In genomic region chr11:492416-493226, GRCh38 we compare ENCODE assay signal across 18 cellular contexts. TPM values are rescaled to one million over a fixed set of nuclear protein-coding genes. Genes with fewer than 3 reads are reported as not detected.
DNase-seq lines count a peak whose midpoint lies in the region; TF ChIP-seq lines count a peak whose summit lies in the region.
"Had no signal": no experiment of that assay in that cellular context is flagged by ENCODE, and none has a peak within 500 bp of the region (broad histone marks: within the 10 kb centered on the region; RNA-seq: fewer than 3 reads in every experiment).

No MANE protein-coding gene starts in this region.

- H3K4me3 Mint-ChIP-seq in nephron progenitor cell (no peak overlapping the region), endodermal cell (no peak overlapping the region)
- H3K4me3 Mint-ChIP-seq: activated CD4-positive, alpha-beta T cell treated with anti-CD3 and anti-CD28 coated beads for 36 hours; natural killer cell treated with Interleukin-12 subunit alpha and Interleukin-12 subunit beta and Interleukin-15 and Interleukin-18, amount 100 ng/mL, for 72 hours had no signal

- TF ChIP-seq CTCF in HEK293 (tag by site-specific recombination; IDR thresholded peaks at IDR 0.05) (no peak), WERI-Rb-1 (IDR thresholded peaks at IDR 0.05; ENCODE audit: low read depth, low read length) (no peak), nephron progenitor cell (IDR thresholded peaks at IDR 0.05) (no peak), endodermal cell (conservative IDR thresholded peaks at IDR 0.05) (no peak)

- peaks cover 0 to 79% of the 10 kb centered on the region in 2 experiments; a peak in 1 of 3 replicates for H3K36me3 ChIP-seq in HEK293 (ENCODE audit: control insufficient read depth in 2 of 2, insufficient read depth in 1 of 2, low read length in 2 of 2)
- peaks cover 58% of the 10 kb centered on the region for H3K36me3 ChIP-seq in WERI-Rb-1
- peaks cover 19% of the 10 kb centered on the region for H3K36me3 ChIP-seq in endodermal cell (ENCODE audit: control insufficient read depth, insufficient read depth, low read length)
- H3K36me3 ChIP-seq in GM23248 (ENCODE audit: low read depth): peaks cover 15% of the 10 kb centered on the region; the same call in 1 of the 2 replicates

- H3K27me3 Mint-ChIP-seq in nephron progenitor cell (ENCODE audit: low read depth, poor library complexity) (peaks cover 2% of the 10 kb centered on the region), endodermal cell (ENCODE audit: insufficient read depth) (no peaks in the 10 kb centered on the region)
- H3K27me3 Mint-ChIP-seq: activated CD4-positive, alpha-beta T cell treated with anti-CD3 and anti-CD28 coated beads for 36 hours; natural killer cell treated with Interleukin-12 subunit alpha and Interleukin-12 subunit beta and Interleukin-15 and Interleukin-18, amount 100 ng/mL, for 72 hours had no signal

- H3F3A ChIP-seq in GM23248 (ENCODE audit: insufficient read depth): peaks cover 21% of the 10 kb centered on the region

- no peak overlapping the region for H2AFZ ChIP-seq in GM23248

- H3K4me2 ChIP-seq in GM23248 (ENCODE audit: unreplicated experiment): no peak overlapping the region

- H3K9ac ChIP-seq in endodermal cell (ENCODE audit: extremely low read depth, low read length, poor library complexity, severe bottlenecking) (no peak overlapping the region), GM23248 (no peak overlapping the region)

- H3K36me3 Mint-ChIP-seq in nephron progenitor cell (ENCODE audit: low read depth): peaks cover 41% of the 10 kb centered on the region
- H3K36me3 Mint-ChIP-seq in endodermal cell (ENCODE audit: low read depth): peaks cover 33% of the 10 kb centered on the region

- H3K9me3 Mint-ChIP-seq in nephron progenitor cell (peaks cover 13% of the 10 kb centered on the region), endodermal cell (peaks cover 8% of the 10 kb centered on the region)
- H3K9me3 Mint-ChIP-seq: natural killer cell treated with Interleukin-12 subunit alpha and Interleukin-12 subunit beta and Interleukin-15 and Interleukin-18, amount 100 ng/mL, for 72 hours had no signal

- H3K27ac Mint-ChIP-seq in nephron progenitor cell: peak overlapping the region; percentile 84
- H3K27ac Mint-ChIP-seq in endodermal cell: no peak overlapping the region
- H3K27ac Mint-ChIP-seq: activated CD4-positive, alpha-beta T cell treated with anti-CD3 and anti-CD28 coated beads for 36 hours had no signal

- H3K27me3 ChIP-seq in WERI-Rb-1 (ENCODE audit: insufficient read depth, low read depth, severe bottlenecking) (no peaks in the 10 kb centered on the region), endodermal cell (ENCODE audit: control insufficient read depth, insufficient read depth, low read length, poor library complexity, severe bottlenecking) (no peaks in the 10 kb centered on the region), GM23248 (replicated peaks; ENCODE audit: insufficient read depth) (no peaks in the 10 kb centered on the region)
- H3K27me3 ChIP-seq: adrenal gland, esophagus squamous epithelium, tibial nerve had no signal

- in situ Hi-C loops in GM23248 (cut with MboI): no loop called here

- H4K20me1 ChIP-seq in GM23248 (ENCODE audit: insufficient read depth): no peaks in the 10 kb centered on the region

- DNase-seq in DMS 273 (lab: John Stamatoyannopoulos, UW; ENCODE audit: unreplicated experiment): peak; percentile 75
- DNase-seq in DMS 273 treated with DMSO at 0.1 percent for 48 hours (lab: John Stamatoyannopoulos, UW): no peak
- DNase-seq in WERI-Rb-1: peak; percentile 76
- no peak for DNase-seq in nephron progenitor cell
- no peak for DNase-seq in endodermal cell
- DNase-seq in GM23248: no peak
- DNase-seq in LoVo (ENCODE audit: low spot score): no peak
- DNase-seq: activated CD4-positive, alpha-beta T cell treated with anti-CD3 and anti-CD28 coated beads for 36 hours; adrenal gland; esophagus squamous epithelium; NCI-H446; stimulated activated CD4-positive, alpha-beta T cell treated with anti-CD3 and anti-CD28 coated beads, Interleukin-2, amount 100 ng/mL, for 24 hours; stimulated activated CD8-positive, alpha-beta memory T cell treated with anti-CD3 and anti-CD28 coated beads, Interleukin-4, amount 100 ng/mL, for 48 hours; T-helper 2 cell had no signal

- no peaks in the 10 kb centered on the region for H3K4me1 ChIP-seq in HEK293 (ENCODE audit: control insufficient read depth, insufficient read depth, low read length)
- H3K4me1 ChIP-seq in endodermal cell (ENCODE audit: control insufficient read depth, insufficient read depth, low read length): no peaks in the 10 kb centered on the region
- H3K4me1 ChIP-seq in GM23248 (ENCODE audit: insufficient read depth): no peaks in the 10 kb centered on the region
- H3K4me1 ChIP-seq: adrenal gland, esophagus squamous epithelium, tibial nerve had no signal

- peaks cover under 1% of the 10 kb centered on the region; the same call in 1 of the 2 replicates for H3K79me2 ChIP-seq in GM23248 (ENCODE audit: insufficient read depth)

- WGBS in endodermal cell (ENCODE audit: insufficient coverage in 1 of 2, insufficient read length in 1 of 2), 2 experiments: 93 to 94% methylated on average over 28 to 34 of the region's 34 CpGs
- 82 to 83% methylated on average over 31 to 34 of the region's 34 CpGs for WGBS in GM23248 (ENCODE audit: low coverage in 1 of 2, low lambda C conversion rate in 2 of 2, missing lambda C conversion rate in 2 of 2), 2 experiments

- CTCF ChIA-PET in HEK293 (lab: Yijun Ruan, JAX): no interaction called here

- H3K4me3 ChIP-seq in HEK293 (ENCODE audit: low read depth, low read length): no peak overlapping the region
- no peak overlapping the region for H3K4me3 ChIP-seq in WERI-Rb-1 (ENCODE audit: low read depth, low read length)
- no peak overlapping the region for H3K4me3 ChIP-seq in endodermal cell (ENCODE audit: low read length)
- no peak overlapping the region for H3K4me3 ChIP-seq in GM23248
- H3K4me3 ChIP-seq: adrenal gland, esophagus squamous epithelium, tibial nerve had no signal

- H3K9me3 ChIP-seq in HEK293 (ENCODE audit: control insufficient read depth, insufficient read depth, low read depth, low read length) (no peaks in the 10 kb centered on the region), WERI-Rb-1 (ENCODE audit: severe bottlenecking) (no peaks in the 10 kb centered on the region), endodermal cell (ENCODE audit: control insufficient read depth, low read length) (peaks cover 2% of the 10 kb centered on the region), GM23248 (ENCODE audit: low read depth) (no peaks in the 10 kb centered on the region)
- H3K9me3 ChIP-seq: adrenal gland, esophagus squamous epithelium, tibial nerve had no signal

- H3K27ac ChIP-seq in HEK293 (ENCODE audit: extremely low read depth, low read depth, low read length) (no peak overlapping the region), WERI-Rb-1 (peak overlapping the region; percentile 69), endodermal cell (ENCODE audit: low read depth, low read length) (no peak overlapping the region), GM23248 (no peak overlapping the region)
- H3K27ac ChIP-seq: 22Rv1, adrenal gland, esophagus squamous epithelium, tibial nerve had no signal

- no peaks in the 10 kb centered on the region for H3K9me2 ChIP-seq in GM23248 (ENCODE audit: insufficient read depth)

- POLR2A ChIA-PET in HEK293 (lab: Yijun Ruan, JAX): no interaction called here

- H3K4me1 Mint-ChIP-seq in nephron progenitor cell (peaks cover 16% of the 10 kb centered on the region), endodermal cell (no peaks in the 10 kb centered on the region)
- H3K4me1 Mint-ChIP-seq: activated CD4-positive, alpha-beta T cell treated with anti-CD3 and anti-CD28 coated beads for 36 hours had no signal

TF ChIP-seq in HEK293, 187 proteins besides CTCF, POLR2A, EP300 and RAD21 (continues in another document):
- TF ChIP-seq ZNF513 (tag by site-specific recombination; IDR thresholded peaks at IDR 0.05): no peak

RNA-seq across cellular contexts. Expression of gene RNH1, which starts 14.4 kb away (rescaled TPM):
- total RNA-seq in endodermal cell: 10 to 100 TPM; 42.7 to 43.2 TPM
- polyA plus RNA-seq in endodermal cell (2013, experiment 1 of 2): 43.7 TPM
- polyA plus RNA-seq in endodermal cell (2013, experiment 2 of 2): 42.8 TPM
- total RNA-seq in GM23248 (2014; rRNA removed; shearing (Covaris generic)): 680 and 751 TPM in 2 replicates
- polyA plus RNA-seq in GM23248 (2016; fragmentation: Nextera tagmentation; extraction: Ambion mirVana): 623 and 664 TPM in 2 replicates

RNA-seq across cellular contexts. Expression of gene PTDSS2, which starts 42.5 kb away (rescaled TPM):
- 10 to 100 TPM; 55.2 to 56.1 TPM for total RNA-seq in endodermal cell
- 37.5 TPM for polyA plus RNA-seq in endodermal cell (2013, experiment 1 of 2)
- 32.8 TPM for polyA plus RNA-seq in endodermal cell (2013, experiment 2 of 2)
- total RNA-seq in GM23248 (2014; rRNA removed; shearing (Covaris generic)): 29.2 and 44.1 TPM in 2 replicates
- polyA plus RNA-seq in GM23248 (2016; fragmentation: Nextera tagmentation; extraction: Ambion mirVana): 20.1 and 22.2 TPM in 2 replicates

RNA-seq across cellular contexts. Expression of gene HRAS, which starts 42.8 kb away (rescaled TPM):
- 10 to 100 TPM; 64.8 to 68.2 TPM for total RNA-seq in endodermal cell
- polyA plus RNA-seq in endodermal cell (2013, experiment 1 of 2): 48.8 TPM
- polyA plus RNA-seq in endodermal cell (2013, experiment 2 of 2): 45.1 TPM
- 62.1 and 83.7 TPM in 2 replicates for total RNA-seq in GM23248 (2014; rRNA removed; shearing (Covaris generic))
- polyA plus RNA-seq in GM23248 (2016; fragmentation: Nextera tagmentation; extraction: Ambion mirVana): 76.9 and 85.3 TPM in 2 replicates

RNA-seq across cellular contexts. Expression of gene LRRC56, which starts 44.7 kb away (rescaled TPM):
- 1 to 10 TPM; 3.0 to 4.3 TPM for total RNA-seq in endodermal cell
- 0.93 TPM for polyA plus RNA-seq in endodermal cell (2013, experiment 1 of 2)
- 1.3 TPM for polyA plus RNA-seq in endodermal cell (2013, experiment 2 of 2)
- 1.3 TPM in 1 of 2 replicates, not detected in the other for total RNA-seq in GM23248 (2014; rRNA removed; shearing (Covaris generic))
- 0.72 and 0.86 TPM in 2 replicates for polyA plus RNA-seq in GM23248 (2016; fragmentation: Nextera tagmentation; extraction: Ambion mirVana)

RNA-seq across cellular contexts. Expression of gene ANO9, which starts 50.8 kb away (rescaled TPM):
- total RNA-seq in endodermal cell: 10 to 100 TPM; 16.8 to 17.8 TPM
- 1.2 TPM for polyA plus RNA-seq in endodermal cell (2013, experiment 1 of 2)
- 0.50 TPM for polyA plus RNA-seq in endodermal cell (2013, experiment 2 of 2)
- total RNA-seq in GM23248 (2014; rRNA removed; shearing (Covaris generic)): not detected in 2 replicates
- polyA plus RNA-seq in GM23248 (2016; fragmentation: Nextera tagmentation; extraction: Ambion mirVana): not detected in 2 replicates

Comparison
In these comparisons a context has a peak if more than half of its experiments do, and no peak if none do; other contexts are left out.
1. DNase-seq: peak in DMS 273 (single experiment) and WERI-Rb-1 (single experiment); none in DMS 273 treated with DMSO at 0.1 percent for 48 hours (single experiment), nephron progenitor cell (single experiment), endodermal cell (single experiment), GM23248 (single experiment) and LoVo (single experiment).
2. RNA of gene RNH1, which starts 14.4 kb away (total RNA-seq): 680 to 751 TPM in GM23248; 42.7 to 43.2 TPM in endodermal cell; every median in the first group is over 10 times any median in the second.